ENCODE assay signal across 1 cellular context in the genomic region with DNA sequence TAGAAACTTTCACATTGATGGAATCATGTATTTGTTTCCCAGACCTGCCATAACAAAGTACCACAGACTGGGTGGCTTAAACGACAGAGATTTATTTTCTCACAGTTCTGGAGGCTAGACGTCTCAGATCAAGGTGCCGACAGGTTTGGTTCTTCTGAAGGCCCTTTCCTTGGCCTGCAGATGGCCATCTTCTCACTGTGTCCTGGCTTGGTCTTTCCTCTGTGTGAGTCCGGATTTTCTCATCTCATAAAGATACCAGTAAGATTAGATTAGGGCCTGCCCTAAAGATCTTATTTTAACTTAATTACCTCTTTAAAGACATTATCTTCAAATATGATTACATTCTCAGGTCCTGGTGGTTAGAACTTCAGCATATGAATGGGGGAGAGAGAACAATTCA.
TF ChIP-seq lines count a peak whose summit lies in the region.

No MANE protein-coding gene starts in this region.

TF ChIP-seq in endothelial cell of umbilical vein, 7 proteins besides CTCF, POLR2A, EP300 and RAD21:
- TF ChIP-seq FOS (IDR thresholded peaks at IDR 0.05; ENCODE audit: borderline replicate concordance, insufficient read depth, low read length) (no peak), EZH2 (IDR thresholded peaks at IDR 0.05; ENCODE audit: borderline replicate concordance, low read depth, low read length, severe bottlenecking) (no peak), GATA2 (IDR thresholded peaks at IDR 0.05; ENCODE audit: insufficient read depth, insufficient read length, low read depth, low read length) (no peak), MYC (IDR thresholded peaks at IDR 0.05; ENCODE audit: low read depth, low read length) (no peak), JUN (IDR thresholded peaks at IDR 0.05; ENCODE audit: borderline replicate concordance, insufficient read depth, insufficient read length, low read depth) (no peak), POLR2AphosphoS5 (IDR thresholded peaks at IDR 0.05; ENCODE audit: insufficient read depth, low read depth, low read length) (no peak)
- TF ChIP-seq, protein P1, sequence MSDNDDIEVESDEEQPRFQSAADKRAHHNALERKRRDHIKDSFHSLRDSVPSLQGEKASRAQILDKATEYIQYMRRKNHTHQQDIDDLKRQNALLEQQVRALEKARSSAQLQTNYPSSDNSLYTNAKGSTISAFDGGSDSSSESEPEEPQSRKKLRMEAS (IDR thresholded peaks at IDR 0.05; ENCODE audit: insufficient read depth, insufficient read length), result no peak
TF ChIP-seq in endothelial cell of umbilical vein: peak in this region for 0.
